ENCODE assay signal across 8 cellular contexts in the genomic region with DNA sequence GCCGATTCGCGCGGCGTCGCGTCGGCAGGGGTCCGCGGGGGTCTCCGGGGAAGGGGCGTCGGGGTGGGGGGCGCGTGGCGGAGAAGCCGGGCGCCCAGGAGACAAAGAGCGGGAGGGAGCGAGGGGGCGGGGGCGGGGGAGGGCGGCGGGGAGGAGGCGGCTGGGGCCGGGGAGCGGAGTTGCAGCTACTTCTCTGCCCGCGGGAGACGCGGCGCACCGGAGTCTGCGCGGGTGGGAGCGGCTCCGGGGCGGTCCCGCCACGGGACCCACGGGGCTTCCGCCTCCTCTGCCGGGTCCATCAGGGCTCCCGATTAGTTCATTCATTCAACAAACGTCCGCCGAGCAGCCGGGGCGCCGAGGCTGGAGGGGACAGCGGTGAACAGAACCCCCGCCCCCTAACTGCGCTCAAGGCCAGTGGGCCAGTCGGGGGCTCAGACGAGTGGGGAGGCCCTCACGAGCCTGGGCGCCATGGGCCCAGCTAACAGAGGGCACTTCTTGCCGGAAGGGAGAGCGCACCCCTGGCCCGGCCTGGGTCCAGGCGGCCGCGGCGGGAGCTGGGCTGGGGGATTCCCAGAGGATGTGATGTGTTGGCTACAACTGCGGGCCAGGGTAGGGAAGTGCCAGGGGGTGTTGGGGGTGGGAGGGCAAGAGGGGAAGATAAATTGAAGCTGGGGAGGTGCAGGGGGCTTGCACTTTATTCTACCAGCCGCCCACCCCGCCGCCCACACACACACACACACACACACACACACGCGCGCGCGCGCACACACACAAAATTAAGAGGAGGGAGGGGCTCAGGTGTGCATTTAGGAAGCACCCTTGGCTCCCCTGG. TPM values are rescaled to one million over a fixed set of nuclear protein-coding genes. Genes with fewer than 3 reads are reported as not detected.
DNase-seq lines count a peak whose midpoint lies in the region; ATAC-seq and TF ChIP-seq lines count a peak whose summit lies in the region.

A gene (minus strand): TSS at position 215 of the 832 bp plus-strand sequence. CDS start 5,201 bp downstream, outside the sequence.

- ATAC-seq in CD8-positive, alpha-beta T cell = peak; percentile 69
- peak in 6 of 8 donors; percentile 4 to 47 (median 28) for ATAC-seq in heart right ventricle

- peaks cover 6% of the 10 kb centered on the region for H3K27me3 ChIP-seq in CD8-positive, alpha-beta T cell (ENCODE audit: insufficient read depth, low read length)
- H3K27me3 ChIP-seq in HUES6 (ENCODE audit: control insufficient read depth, insufficient read depth, low read length) = no peaks in the 10 kb centered on the region; the same call in 1 of the 2 replicates
- peaks cover 0 to 40% (median 0%) of the 10 kb centered on the region in 7 donors for H3K27me3 ChIP-seq in heart right ventricle

- DNase-seq in CD8-positive, alpha-beta T cell = peak in 3 of 7 experiments; percentile 46 to 59 (median 51)
- DNase-seq in activated naive CD4-positive, alpha-beta T cell treated with anti-CD3 and anti-CD28 coated beads for 36 hours = peak; percentile 49
- DNase-seq in heart right ventricle (peak in 1 of 2 donors; percentile 49), retinal pigment epithelial cell (ENCODE audit: low read depth) (no peak), NCI-H446 (lab: John Stamatoyannopoulos, UW) (no peak), SW 1271 (lab: John Stamatoyannopoulos, UW) (no peak), NCI-H187 (lab: John Stamatoyannopoulos, UW) (no peak)

- H3K36me3 ChIP-seq in CD8-positive, alpha-beta T cell (ENCODE audit: insufficient read depth, low read length) = peaks cover 10% of the 10 kb centered on the region
- H3K36me3 ChIP-seq in HUES6 (ENCODE audit: control insufficient read depth, insufficient read depth, low read length) (peaks cover 2% of the 10 kb centered on the region; the same call in 1 of the 2 replicates), heart right ventricle (peaks cover 0 to 22% (median 6%) of the 10 kb centered on the region in 9 donors)

- intact Hi-C loops in CD8-positive, alpha-beta T cell (cut with DNase I, micrococcal nuclease) = no loop called here
- intact Hi-C loops in activated naive CD4-positive, alpha-beta T cell treated with anti-CD3 and anti-CD28 coated beads for 36 hours (cut with micrococcal nuclease) = loop anchor here (2.0 kb wide), 1 partner anchor 15 kb away; no protein-coding TSS in a partner anchor
- intact Hi-C loops in heart right ventricle (cut with DNase I) = loop anchor here in 1 of 10 donors (5.0 kb wide), 1 partner anchor 47 kb away; no protein-coding TSS in a partner anchor

- H3K36me3 Mint-ChIP-seq in CD8-positive, alpha-beta T cell = peaks cover 10% of the 10 kb centered on the region
- H3K36me3 Mint-ChIP-seq in activated naive CD4-positive, alpha-beta T cell treated with anti-CD3 and anti-CD28 coated beads for 36 hours (ENCODE audit: low read depth) = peaks cover 9% of the 10 kb centered on the region

- H3K4me1 ChIP-seq in CD8-positive, alpha-beta T cell (ENCODE audit: insufficient read depth, low read length) = peaks cover 26% of the 10 kb centered on the region
- peaks cover 41% of the 10 kb centered on the region for H3K4me1 ChIP-seq in HUES6 (ENCODE audit: control insufficient read depth, insufficient read depth, low read length)
- peaks cover 14 to 70% (median 46%) of the 10 kb centered on the region in 9 donors for H3K4me1 ChIP-seq in heart right ventricle

- POLR2A ChIA-PET in CD8-positive, alpha-beta T cell (lab: Charles Lee) = interaction anchor here (0.8 to 3.0 kb wide), 3 partner anchors 9 to 32 kb away, joined by 5 to 10 read pairs (median 5); a partner anchor contains a TSS

- peak within 1 kb of the TSS; percentile 55 for H3K9ac ChIP-seq in HUES6 (ENCODE audit: low read length)

- H3K27ac Mint-ChIP-seq in CD8-positive, alpha-beta T cell = peak within 1 kb of the TSS; percentile 81
- H3K27ac Mint-ChIP-seq in activated naive CD4-positive, alpha-beta T cell treated with anti-CD3 and anti-CD28 coated beads for 36 hours = no peak within 1 kb of the TSS

- H3K4me3 Mint-ChIP-seq in CD8-positive, alpha-beta T cell = peak within 1 kb of the TSS; percentile 83
- peak within 1 kb of the TSS; percentile 67 for H3K4me3 Mint-ChIP-seq in activated naive CD4-positive, alpha-beta T cell treated with anti-CD3 and anti-CD28 coated beads for 36 hours

- H3K4me1 Mint-ChIP-seq in CD8-positive, alpha-beta T cell (ENCODE audit: low read depth) = peaks cover 27% of the 10 kb centered on the region
- peaks cover 24% of the 10 kb centered on the region for H3K4me1 Mint-ChIP-seq in activated naive CD4-positive, alpha-beta T cell treated with anti-CD3 and anti-CD28 coated beads for 36 hours (ENCODE audit: low read depth)

- peaks cover 23% of the 10 kb centered on the region for H3K27me3 Mint-ChIP-seq in CD8-positive, alpha-beta T cell (ENCODE audit: low read depth)
- H3K27me3 Mint-ChIP-seq in activated naive CD4-positive, alpha-beta T cell treated with anti-CD3 and anti-CD28 coated beads for 36 hours (ENCODE audit: low read depth) = peaks cover 17% of the 10 kb centered on the region

- CTCF ChIA-PET in CD8-positive, alpha-beta T cell (lab: Charles Lee) = interaction anchor here (0.8 to 2.0 kb wide), 6 partner anchors 9 to 36 kb away, joined by 3 to 14 read pairs (median 4); no protein-coding TSS in a partner anchor
- CTCF ChIA-PET in activated naive CD4-positive, alpha-beta T cell treated with anti-CD3 and anti-CD28 coated beads for 36 hours (lab: Charles Lee) = interaction anchor here (0.6 to 3.1 kb wide), 8 partner anchors 9 to 36 kb away, joined by 3 to 8 read pairs (median 4); a partner anchor contains a TSS

- H3K9me3 ChIP-seq in CD8-positive, alpha-beta T cell (ENCODE audit: low read length) = no peaks in the 10 kb centered on the region
- no peaks in the 10 kb centered on the region for H3K9me3 ChIP-seq in HUES6 (ENCODE audit: control insufficient read depth, insufficient read depth, low read depth, low read length)
- H3K9me3 ChIP-seq in heart right ventricle = no peaks in the 10 kb centered on the region

- H3K4me3 ChIP-seq in CD8-positive, alpha-beta T cell (ENCODE audit: low read depth, low read length) = peak within 1 kb of the TSS; percentile 50
- H3K4me3 ChIP-seq in HUES6 (ENCODE audit: low read depth, low read length) (peak within 1 kb of the TSS; percentile 83), heart right ventricle (peak within 1 kb of the TSS; percentile 33 to 58 (median 55)), retinal pigment epithelial cell (ENCODE audit: low read length) (peak within 1 kb of the TSS; percentile 46)

- no peak for TF ChIP-seq CTCF in CD8-positive, alpha-beta T cell (IDR thresholded peaks at IDR 0.05)
- TF ChIP-seq CTCF in heart right ventricle (IDR thresholded peaks at IDR 0.05) = no peak
- TF ChIP-seq CTCF in retinal pigment epithelial cell (conservative IDR thresholded peaks at IDR 0.05; ENCODE audit: low read depth, low read length) = no peak

- H3K27ac ChIP-seq in CD8-positive, alpha-beta T cell (ENCODE audit: low read depth, low read length) = no peak within 1 kb of the TSS
- H3K27ac ChIP-seq in HUES6 (ENCODE audit: low read depth, low read length) (no peak within 1 kb of the TSS), heart right ventricle (peak within 1 kb of the TSS in 5 of 10 donors; percentile 17 to 52 (median 34))

- H3K9me3 Mint-ChIP-seq in CD8-positive, alpha-beta T cell = no peaks in the 10 kb centered on the region
- no peaks in the 10 kb centered on the region for H3K9me3 Mint-ChIP-seq in activated naive CD4-positive, alpha-beta T cell treated with anti-CD3 and anti-CD28 coated beads for 36 hours

- WGBS in heart right ventricle, 2 donors = 8 to 10% methylated on average over 49 to 62 of the region's 74 CpGs

RNA-seq across cellular contexts. Expression of the gene that starts here (rescaled TPM):
- under 1 TPM; 0.31 to 0.62 TPM for total RNA-seq in CD8-positive, alpha-beta T cell
- 1 to 10 TPM; 1.1 to 1.3 TPM for total RNA-seq in activated naive CD4-positive, alpha-beta T cell treated with anti-CD3 and anti-CD28 coated beads for 36 hours
- 1 to 10 TPM; 1.5 to 3.8 (median 1.9) TPM for total RNA-seq in heart right ventricle
- 1 to 10 TPM; 1.9 to 3.8 TPM for polyA plus RNA-seq in heart right ventricle

Comparison
In these comparisons a context has a peak if more than half of its experiments do, and no peak if none do; other contexts are left out.
1. Peak in ATAC-seq and H3K4me3 ChIP-seq in CD8-positive, alpha-beta T cell; RNA of the gene not detected or under 1 TPM.